In genomic region chr3:99823723-99824711, GRCh38 we compare ENCODE assay signal across 2 cellular contexts.
TF ChIP-seq lines count a peak whose summit lies in the region.

No MANE protein-coding gene starts in this region.

TF ChIP-seq in IMR-90, 13 proteins besides CTCF, POLR2A, EP300 and RAD21:
- TF ChIP-seq CEBPB (IDR thresholded peaks at IDR 0.05; ENCODE audit: low read depth, low read length) (no peak), CHD1 (IDR thresholded peaks at IDR 0.05; ENCODE audit: low read depth, low read length) (no peak), RCOR1 (IDR thresholded peaks at IDR 0.05; ENCODE audit: insufficient replicate concordance, low read length) (no peak), USF2 (IDR thresholded peaks at IDR 0.05; ENCODE audit: low read depth, low read length) (no peak), MXI1 (IDR thresholded peaks at IDR 0.05; ENCODE audit: borderline replicate concordance, low read depth, low read length) (no peak), FOS (IDR thresholded peaks at IDR 0.05; ENCODE audit: low read depth, low read length) (no peak), NFE2L2 (IDR thresholded peaks at IDR 0.05; ENCODE audit: low read depth, low read length) (no peak), SMC3 (IDR thresholded peaks at IDR 0.05; ENCODE audit: low read depth, low read length) (no peak), RFX5 (IDR thresholded peaks at IDR 0.05; ENCODE audit: low read depth, low read length) (no peak), BHLHE40 (IDR thresholded peaks at IDR 0.05; ENCODE audit: low read depth, low read length) (no peak), MAZ (IDR thresholded peaks at IDR 0.05; ENCODE audit: borderline replicate concordance, low read depth, low read length) (no peak), MAFK (IDR thresholded peaks at IDR 0.05; ENCODE audit: low read depth, low read length) (no peak), ELK1 (IDR thresholded peaks at IDR 0.05; ENCODE audit: borderline replicate concordance, low read depth, low read length) (no peak)

TF ChIP-seq in HepG2, 621 proteins besides CTCF, POLR2A, EP300 and RAD21:
- no peak for TF ChIP-seq ZNF331 (CRISPR knock-in tag; IDR thresholded peaks at IDR 0.05)
- TF ChIP-seq ZNF513 (CRISPR knock-in tag; conservative IDR thresholded peaks at IDR 0.05), result no peak
- no peak for TF ChIP-seq MIER2 (CRISPR knock-in tag; IDR thresholded peaks at IDR 0.05)
- TF ChIP-seq NPAS2 (CRISPR knock-in tag; IDR thresholded peaks at IDR 0.05; ENCODE audit: borderline replicate concordance), result no peak
- TF ChIP-seq E2F5 (CRISPR knock-in tag; conservative IDR thresholded peaks at IDR 0.05), result no peak
- TF ChIP-seq DMTF1 (CRISPR knock-in tag; IDR thresholded peaks at IDR 0.05), result no peak
- no peak for TF ChIP-seq RBFOX2 (IDR thresholded peaks at IDR 0.05; ENCODE audit: low read depth, low read length)
- TF ChIP-seq SRF (IDR thresholded peaks at IDR 0.05; ENCODE audit: low read depth, low read length), result no peak
- no peak for TF ChIP-seq HHEX (CRISPR knock-in tag; IDR thresholded peaks at IDR 0.05)
- no peak for TF ChIP-seq PHF8 (CRISPR knock-in tag; IDR thresholded peaks at IDR 0.05)
- no peak for TF ChIP-seq ZNF430 (CRISPR knock-in tag; IDR thresholded peaks at IDR 0.05)
- TF ChIP-seq SIX4 (CRISPR knock-in tag; IDR thresholded peaks at IDR 0.05), result no peak
- no peak for TF ChIP-seq ZNF550 (CRISPR knock-in tag; IDR thresholded peaks at IDR 0.05; ENCODE audit: borderline replicate concordance)
- TF ChIP-seq AGO2 (optimal IDR thresholded peaks at IDR 0.05; ENCODE audit: low read depth, low read length), result no peak
- no peak for TF ChIP-seq PRDM15 (CRISPR knock-in tag; IDR thresholded peaks at IDR 0.05)
TF ChIP-seq in HepG2: peak in this region for 0.
